8 cellular contexts compared by ENCODE assay signal in genomic region chr1:33349081-33349759, GRCh38. TPM values are rescaled to one million over a fixed set of nuclear protein-coding genes. Genes with fewer than 3 reads are reported as not detected.
DNase-seq lines count a peak whose midpoint lies in the region; ATAC-seq lines count a peak whose summit lies in the region.

No MANE protein-coding gene starts in this region.

- peak; percentile 27 for ATAC-seq in GM21447 (IDR thresholded peaks at IDR 0.05; ENCODE audit: unreplicated experiment)
- peak; percentile 46 for ATAC-seq in activated CD4-positive, alpha-beta T cell treated with anti-CD3 and anti-CD28 coated beads for 36 hours

- peaks cover 30% of the 10 kb centered on the region for H3K4me1 ChIP-seq in mesodermal cell (ENCODE audit: control insufficient read depth, insufficient read depth, low read length, poor library complexity, severe bottlenecking)

- intact Hi-C loops in activated CD4-positive, alpha-beta T cell treated with anti-CD3 and anti-CD28 coated beads for 36 hours (cut with DNase I, micrococcal nuclease): loop anchor here (1.0 to 10.0 kb wide), 5 partner anchors 93 to 532 kb away; partner anchors contain the start of genes RNF19B (in 1 of the 2), S100PBP (in 1 of the 2), YARS1 (in 1 of the 2) and ZNF362 (in 1 of the 2)
- intact Hi-C loops in dendritic cell treated with granulocyte-macrophage colony-stimulating factor and Interleukin-4, amounts not matched to agents 40 ng/mL and 50 ng/mL, for 4 days (cut with micrococcal nuclease): no loop called here

- H3K36me3 Mint-ChIP-seq in activated CD4-positive, alpha-beta T cell treated with anti-CD3 and anti-CD28 coated beads for 36 hours (ENCODE audit: low read depth): peaks cover 20% of the 10 kb centered on the region
- peaks cover 27% of the 10 kb centered on the region for H3K36me3 Mint-ChIP-seq in dendritic cell treated with granulocyte-macrophage colony-stimulating factor and Interleukin-4, amounts not matched to agents 40 ng/mL and 50 ng/mL, for 4 days (ENCODE audit: low read depth)

- H3K27ac Mint-ChIP-seq in activated CD4-positive, alpha-beta T cell treated with anti-CD3 and anti-CD28 coated beads for 36 hours: peak overlapping the region; percentile 90
- peak overlapping the region; percentile 87 for H3K27ac Mint-ChIP-seq in dendritic cell treated with granulocyte-macrophage colony-stimulating factor and Interleukin-4, amounts not matched to agents 40 ng/mL and 50 ng/mL, for 4 days

- CTCF ChIA-PET in activated CD4-positive, alpha-beta T cell treated with anti-CD3 and anti-CD28 coated beads for 36 hours (lab: Charles Lee): interaction anchor here (0.7 to 2.2 kb wide), 3 partner anchors 10 to 212 kb away, joined by 3 to 6 read pairs (median 3); no protein-coding TSS in a partner anchor

- peak overlapping the region; percentile 51 for H3K27ac ChIP-seq in mesodermal cell (ENCODE audit: low read depth, low read length, severe bottlenecking)

- peak overlapping the region; percentile 67 for H3K4me3 ChIP-seq in mesodermal cell (ENCODE audit: extremely low read depth, insufficient read depth, low read length, poor library complexity, severe bottlenecking)

- H3K27me3 Mint-ChIP-seq in activated CD4-positive, alpha-beta T cell treated with anti-CD3 and anti-CD28 coated beads for 36 hours: no peaks in the 10 kb centered on the region
- no peaks in the 10 kb centered on the region for H3K27me3 Mint-ChIP-seq in dendritic cell treated with granulocyte-macrophage colony-stimulating factor and Interleukin-4, amounts not matched to agents 40 ng/mL and 50 ng/mL, for 4 days

- H3K4me1 Mint-ChIP-seq in activated CD4-positive, alpha-beta T cell treated with anti-CD3 and anti-CD28 coated beads for 36 hours: peaks cover 46% of the 10 kb centered on the region
- H3K4me1 Mint-ChIP-seq in dendritic cell treated with granulocyte-macrophage colony-stimulating factor and Interleukin-4, amounts not matched to agents 40 ng/mL and 50 ng/mL, for 4 days (ENCODE audit: low read depth): peaks cover 39% of the 10 kb centered on the region

- H3K9me3 ChIP-seq in mesodermal cell (ENCODE audit: control insufficient read depth, low read length): no peaks in the 10 kb centered on the region

- WGBS in mesodermal cell (ENCODE audit: insufficient coverage in 2 of 2), 2 experiments: 0% methylated on average over 47 to 60 of the region's 78 CpGs

- peak overlapping the region; percentile 87 for H3K4me3 Mint-ChIP-seq in activated CD4-positive, alpha-beta T cell treated with anti-CD3 and anti-CD28 coated beads for 36 hours
- H3K4me3 Mint-ChIP-seq in dendritic cell treated with granulocyte-macrophage colony-stimulating factor and Interleukin-4, amounts not matched to agents 40 ng/mL and 50 ng/mL, for 4 days: peak overlapping the region; percentile 89

- POLR2A ChIA-PET in activated CD4-positive, alpha-beta T cell treated with anti-CD3 and anti-CD28 coated beads for 36 hours (lab: Charles Lee): interaction anchor here (0.5 to 0.6 kb wide), 2 partner anchors 92 to 314 kb away, joined by 3 read pairs; no protein-coding TSS in a partner anchor

- peak; percentile 61 for DNase-seq in Daoy (ENCODE audit: low read depth)
- DNase-seq in HuH-7.5 (ENCODE audit: low spot score): peak; percentile 66
- peak; percentile 68 for DNase-seq in activated CD4-positive, alpha-beta T cell treated with anti-CD3 and anti-CD28 coated beads for 36 hours
- peak; percentile 5 to 13 for DNase-seq in stimulated activated CD8-positive, alpha-beta memory T cell treated with anti-CD3 and anti-CD28 coated beads, Interleukin-4, amount 100 ng/mL, for 1 hour (ENCODE audit: low read depth in 2 of 2, low spot score in 1 of 2)
- no peak for DNase-seq in superior temporal gyrus (ENCODE audit: extremely low spot score)

- peaks cover 45% of the 10 kb centered on the region for H3K36me3 ChIP-seq in mesodermal cell (ENCODE audit: control insufficient read depth, insufficient read depth, low read length)

- no peaks in the 10 kb centered on the region for H3K9me3 Mint-ChIP-seq in activated CD4-positive, alpha-beta T cell treated with anti-CD3 and anti-CD28 coated beads for 36 hours (ENCODE audit: low read depth)
- H3K9me3 Mint-ChIP-seq in dendritic cell treated with granulocyte-macrophage colony-stimulating factor and Interleukin-4, amounts not matched to agents 40 ng/mL and 50 ng/mL, for 4 days: no peaks in the 10 kb centered on the region

RNA-seq across cellular contexts. Expression of gene A3GALT2, which starts 28.3 kb away (rescaled TPM):
- total RNA-seq in Daoy (2014; rRNA removed; shearing (Covaris generic)): not detected in 2 replicates
- total RNA-seq in activated CD4-positive, alpha-beta T cell treated with anti-CD3 and anti-CD28 coated beads for 36 hours: not detected
- not detected for polyA plus RNA-seq in mesodermal cell (2013, experiment 1 of 2)
- polyA plus RNA-seq in mesodermal cell (2013, experiment 2 of 2): not detected
